In genomic region chr13:20566424-20566916, GRCh38 we compare ENCODE assay signal across 8 cellular contexts. TPM values are rescaled to one million over a fixed set of nuclear protein-coding genes. Genes with fewer than 3 reads are reported as not detected.
DNase-seq lines count a peak whose midpoint lies in the region; ATAC-seq and TF ChIP-seq lines count a peak whose summit lies in the region.

No MANE protein-coding gene starts in this region.

- peak overlapping the region; percentile 57 for H3K4me3 ChIP-seq in A673 (ENCODE audit: low read depth, low read length, poor library complexity, severe bottlenecking)
- peak overlapping the region; percentile 69 for H3K4me3 ChIP-seq in GM12864 (ENCODE audit: low read depth, low read length)
- H3K4me3 ChIP-seq in astrocyte of the cerebellum (ENCODE audit: low read depth, low read length), result peak overlapping the region; percentile 62
- H3K4me3 ChIP-seq in iPS-20b (ENCODE audit: low read length), result peak overlapping the region; percentile 74
- peak overlapping the region; percentile 70 to 96 (median 86) for H3K4me3 ChIP-seq in spleen

- peak overlapping the region; percentile 83 for H3K27ac ChIP-seq in A673 (ENCODE audit: low read depth, low read length, poor library complexity, severe bottlenecking)
- H3K27ac ChIP-seq in iPS-20b (ENCODE audit: low read length), result no peak overlapping the region
- H3K27ac ChIP-seq in spleen, result peak overlapping the region; percentile 67 to 93 (median 91)

- POLR2A ChIA-PET in A673 (lab: Charles Lee; ENCODE audit: low non-redundant PET), result no interaction called here

- H3K27me3 ChIP-seq in A673 (replicated peaks; ENCODE audit: insufficient read depth, low read depth, low read length, poor library complexity) (no peaks in the 10 kb centered on the region), iPS-20b (ENCODE audit: insufficient read depth, low read length) (no peaks in the 10 kb centered on the region), spleen (replicated peaks in 1 of 7) (no peaks in the 10 kb centered on the region)

- intact Hi-C loops in A673 (cut with micrococcal nuclease; ENCODE audit: unreplicated experiment) (loop anchor here (5.0 kb wide), 1 partner anchor 51 kb away; no protein-coding TSS in a partner anchor), spleen (cut with DNase I; ENCODE audit: low total_unique reads) (loop anchor here (5.0 kb wide), 1 partner anchor 39 kb away; the partner anchor contains the start of gene CRYL1)

- in situ Hi-C loops in astrocyte of the cerebellum (cut with HindIII; ENCODE audit: low sequenced_read_pairs), result loop anchor here (5.0 kb wide), 1 partner anchor 39 kb away; the partner anchor contains the start of gene CRYL1

- DNase-seq in A673 (ENCODE audit: low spot score), result no peak
- DNase-seq in GM12864 (ENCODE audit: low read depth), result peak; percentile 16
- DNase-seq in NCI-H748 (lab: John Stamatoyannopoulos, UW; ENCODE audit: unreplicated experiment), result peak; percentile 98
- DNase-seq in astrocyte of the cerebellum (ENCODE audit: low read depth), result peak; percentile 19
- peak; percentile 77 for DNase-seq in spleen
- DNase-seq in stimulated activated CD4-positive, alpha-beta T cell treated with anti-CD3 and anti-CD28 coated beads, Interleukin-1b, Interleukin-23, amount 100 ng/mL, for 48 hours, result no peak

- CTCF ChIA-PET in A673 (lab: Charles Lee), result no interaction called here

- no peak for TF ChIP-seq POLR2A in spleen (IDR thresholded peaks at IDR 0.05)

- TF ChIP-seq CTCF in A673 (conservative IDR thresholded peaks at IDR 0.05; ENCODE audit: low read depth, low read length) (no peak), GM12864 (IDR thresholded peaks at IDR 0.05; ENCODE audit: low read depth, low read length, missing control alignments) (no peak), astrocyte of the cerebellum (IDR thresholded peaks at IDR 0.05; ENCODE audit: low read depth, low read length, missing control alignments) (no peak), spleen (IDR thresholded peaks at IDR 0.05 in 8 of 11, conservative IDR thresholded peaks at IDR 0.05 in 3 of 11) (no peak)

- WGBS in spleen, 5 donors, result 7 to 9% (median 8%) methylated on average over 22 to 23 of the region's 23 CpGs

- ATAC-seq in HG03025 (IDR thresholded peaks at IDR 0.05; ENCODE audit: low FRiP score, unreplicated experiment), result peak; percentile 4

- BruUV-seq in A673 (replicated peaks; lab: Mats Ljungman, UMichigan), result no TSS peak

- H3K36me3 ChIP-seq in A673 (ENCODE audit: insufficient read depth, low read length, poor library complexity, severe bottlenecking) (no peaks in the 10 kb centered on the region), iPS-20b (ENCODE audit: insufficient read depth, low read depth, low read length) (no peaks in the 10 kb centered on the region), spleen (no peaks in the 10 kb centered on the region)

- peaks cover 8% of the 10 kb centered on the region for H3K4me1 ChIP-seq in A673 (ENCODE audit: insufficient read depth, low read length, poor library complexity, severe bottlenecking)
- no peaks in the 10 kb centered on the region for H3K4me1 ChIP-seq in iPS-20b (ENCODE audit: insufficient read depth, low read length)
- peaks cover 0 to 21% (median 17%) of the 10 kb centered on the region in 6 donors for H3K4me1 ChIP-seq in spleen

- H3K9ac ChIP-seq in iPS-20b (ENCODE audit: low read depth, low read length), result peak overlapping the region; percentile 81

- H3K9me3 ChIP-seq in A673 (ENCODE audit: low read depth, low read length, poor library complexity, severe bottlenecking) (peaks cover 10% of the 10 kb centered on the region), iPS-20b (ENCODE audit: insufficient read depth, low read depth, low read length) (peaks cover 15% of the 10 kb centered on the region; the same call in 1 of the 2 replicates), spleen (peaks cover 0 to 16% (median 12%) of the 10 kb centered on the region in 8 donors)

RNA-seq across cellular contexts. Expression of gene IFT88, which starts 0.5 kb away (rescaled TPM):
- total RNA-seq in A673 (2021) (19.4 and 23.2 TPM in 2 replicates), spleen (10 to 100 TPM in 6 of 7 donors, 1 to 10 TPM in 1; 8.8 to 25.5 (median 17.3) TPM)
- 1 to 10 TPM; 7.7 to 9.2 (median 8.3) TPM for polyA plus RNA-seq in spleen

RNA-seq across cellular contexts. Expression of gene CRYL1, which starts 40.8 kb away (rescaled TPM):
- total RNA-seq in A673 (2021), result 5.9 and 9.9 TPM in 2 replicates
- 10 to 100 TPM; 18.4 to 46.5 (median 35.9) TPM for total RNA-seq in spleen
- polyA plus RNA-seq in spleen, result 10 to 100 TPM; 13.5 to 23.6 (median 21.1) TPM

Comparison
In these comparisons a context has a peak if more than half of its experiments do, and no peak if none do; other contexts are left out.
1. DNase-seq: peak in GM12864 (single experiment), NCI-H748 (single experiment), astrocyte of the cerebellum (single experiment) and spleen (single experiment); none in A673 (single experiment) and stimulated activated CD4-positive, alpha-beta T cell treated with anti-CD3 and anti-CD28 coated beads, Interleukin-1b, Interleukin-23, amount 100 ng/mL, for 48 hours (single experiment).
2. Peak in every context shown above with its lines, with median percentiles within 50 percentile points of each other: H3K4me3 ChIP-seq.